ENCODE assay signal across 2 cellular contexts in the genomic region with DNA sequence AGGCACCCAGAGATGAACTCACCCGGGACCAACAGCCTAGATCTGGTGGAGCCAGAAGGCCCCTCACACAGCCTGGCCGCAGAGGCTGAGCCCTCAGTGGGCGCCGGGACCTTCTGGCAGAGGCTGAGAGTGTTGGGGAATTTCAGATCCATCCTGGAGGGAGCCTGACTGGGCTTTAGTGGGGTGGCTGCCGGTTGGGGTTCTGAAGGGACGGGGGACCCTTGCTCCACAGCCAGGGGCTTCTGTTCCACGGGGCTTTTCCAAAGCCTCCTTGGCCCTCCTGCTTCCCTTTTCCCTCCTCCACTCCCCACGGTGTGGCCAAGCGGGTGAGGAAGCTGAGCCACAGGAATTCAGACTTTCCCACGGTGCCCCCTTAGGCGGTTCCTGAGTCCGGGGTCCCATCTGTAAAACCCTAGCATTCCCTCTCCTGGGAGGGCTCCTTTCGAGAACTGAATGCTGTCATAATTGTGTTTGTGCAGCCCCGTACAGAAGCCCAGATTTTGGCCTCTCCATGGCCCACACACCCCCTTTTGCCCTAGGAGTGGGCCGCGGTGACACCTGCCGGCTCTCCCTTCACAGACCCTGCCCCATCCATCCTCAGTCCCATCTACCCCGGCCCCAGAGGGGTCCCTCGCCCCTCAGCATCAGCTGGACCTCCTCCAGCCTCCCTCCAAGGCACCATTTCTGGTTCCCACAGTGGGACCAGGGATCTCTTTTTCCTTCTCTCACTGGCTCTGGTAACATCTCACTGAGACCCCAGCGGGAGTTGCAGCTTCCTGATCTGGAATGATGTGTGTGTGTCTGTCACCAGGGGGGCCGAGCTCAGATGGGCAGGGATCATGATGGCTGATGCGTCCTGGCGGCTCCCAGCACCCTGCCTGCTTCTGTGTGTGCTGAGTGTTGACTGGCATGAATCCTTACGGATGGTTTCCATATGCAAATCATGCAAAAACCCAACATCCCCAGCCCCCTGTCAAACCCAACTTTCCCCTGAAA.
TF ChIP-seq lines count a peak whose summit lies in the region.

No MANE protein-coding gene starts in this region.

TF ChIP-seq in HEK293, 187 proteins besides CTCF, POLR2A, EP300 and RAD21:
- TF ChIP-seq ZIC2 (tag by site-specific recombination; IDR thresholded peaks at IDR 0.05), result 0 out of 2 replicates have a peak, but pooled peaks have one; percentile 28
- TF ChIP-seq ZNF391 (tag by site-specific recombination; IDR thresholded peaks at IDR 0.05; ENCODE audit: borderline replicate concordance, low read depth), result no peak

TF ChIP-seq in H1, 55 proteins besides CTCF, POLR2A, EP300 and RAD21:
- TF ChIP-seq, protein P1, sequence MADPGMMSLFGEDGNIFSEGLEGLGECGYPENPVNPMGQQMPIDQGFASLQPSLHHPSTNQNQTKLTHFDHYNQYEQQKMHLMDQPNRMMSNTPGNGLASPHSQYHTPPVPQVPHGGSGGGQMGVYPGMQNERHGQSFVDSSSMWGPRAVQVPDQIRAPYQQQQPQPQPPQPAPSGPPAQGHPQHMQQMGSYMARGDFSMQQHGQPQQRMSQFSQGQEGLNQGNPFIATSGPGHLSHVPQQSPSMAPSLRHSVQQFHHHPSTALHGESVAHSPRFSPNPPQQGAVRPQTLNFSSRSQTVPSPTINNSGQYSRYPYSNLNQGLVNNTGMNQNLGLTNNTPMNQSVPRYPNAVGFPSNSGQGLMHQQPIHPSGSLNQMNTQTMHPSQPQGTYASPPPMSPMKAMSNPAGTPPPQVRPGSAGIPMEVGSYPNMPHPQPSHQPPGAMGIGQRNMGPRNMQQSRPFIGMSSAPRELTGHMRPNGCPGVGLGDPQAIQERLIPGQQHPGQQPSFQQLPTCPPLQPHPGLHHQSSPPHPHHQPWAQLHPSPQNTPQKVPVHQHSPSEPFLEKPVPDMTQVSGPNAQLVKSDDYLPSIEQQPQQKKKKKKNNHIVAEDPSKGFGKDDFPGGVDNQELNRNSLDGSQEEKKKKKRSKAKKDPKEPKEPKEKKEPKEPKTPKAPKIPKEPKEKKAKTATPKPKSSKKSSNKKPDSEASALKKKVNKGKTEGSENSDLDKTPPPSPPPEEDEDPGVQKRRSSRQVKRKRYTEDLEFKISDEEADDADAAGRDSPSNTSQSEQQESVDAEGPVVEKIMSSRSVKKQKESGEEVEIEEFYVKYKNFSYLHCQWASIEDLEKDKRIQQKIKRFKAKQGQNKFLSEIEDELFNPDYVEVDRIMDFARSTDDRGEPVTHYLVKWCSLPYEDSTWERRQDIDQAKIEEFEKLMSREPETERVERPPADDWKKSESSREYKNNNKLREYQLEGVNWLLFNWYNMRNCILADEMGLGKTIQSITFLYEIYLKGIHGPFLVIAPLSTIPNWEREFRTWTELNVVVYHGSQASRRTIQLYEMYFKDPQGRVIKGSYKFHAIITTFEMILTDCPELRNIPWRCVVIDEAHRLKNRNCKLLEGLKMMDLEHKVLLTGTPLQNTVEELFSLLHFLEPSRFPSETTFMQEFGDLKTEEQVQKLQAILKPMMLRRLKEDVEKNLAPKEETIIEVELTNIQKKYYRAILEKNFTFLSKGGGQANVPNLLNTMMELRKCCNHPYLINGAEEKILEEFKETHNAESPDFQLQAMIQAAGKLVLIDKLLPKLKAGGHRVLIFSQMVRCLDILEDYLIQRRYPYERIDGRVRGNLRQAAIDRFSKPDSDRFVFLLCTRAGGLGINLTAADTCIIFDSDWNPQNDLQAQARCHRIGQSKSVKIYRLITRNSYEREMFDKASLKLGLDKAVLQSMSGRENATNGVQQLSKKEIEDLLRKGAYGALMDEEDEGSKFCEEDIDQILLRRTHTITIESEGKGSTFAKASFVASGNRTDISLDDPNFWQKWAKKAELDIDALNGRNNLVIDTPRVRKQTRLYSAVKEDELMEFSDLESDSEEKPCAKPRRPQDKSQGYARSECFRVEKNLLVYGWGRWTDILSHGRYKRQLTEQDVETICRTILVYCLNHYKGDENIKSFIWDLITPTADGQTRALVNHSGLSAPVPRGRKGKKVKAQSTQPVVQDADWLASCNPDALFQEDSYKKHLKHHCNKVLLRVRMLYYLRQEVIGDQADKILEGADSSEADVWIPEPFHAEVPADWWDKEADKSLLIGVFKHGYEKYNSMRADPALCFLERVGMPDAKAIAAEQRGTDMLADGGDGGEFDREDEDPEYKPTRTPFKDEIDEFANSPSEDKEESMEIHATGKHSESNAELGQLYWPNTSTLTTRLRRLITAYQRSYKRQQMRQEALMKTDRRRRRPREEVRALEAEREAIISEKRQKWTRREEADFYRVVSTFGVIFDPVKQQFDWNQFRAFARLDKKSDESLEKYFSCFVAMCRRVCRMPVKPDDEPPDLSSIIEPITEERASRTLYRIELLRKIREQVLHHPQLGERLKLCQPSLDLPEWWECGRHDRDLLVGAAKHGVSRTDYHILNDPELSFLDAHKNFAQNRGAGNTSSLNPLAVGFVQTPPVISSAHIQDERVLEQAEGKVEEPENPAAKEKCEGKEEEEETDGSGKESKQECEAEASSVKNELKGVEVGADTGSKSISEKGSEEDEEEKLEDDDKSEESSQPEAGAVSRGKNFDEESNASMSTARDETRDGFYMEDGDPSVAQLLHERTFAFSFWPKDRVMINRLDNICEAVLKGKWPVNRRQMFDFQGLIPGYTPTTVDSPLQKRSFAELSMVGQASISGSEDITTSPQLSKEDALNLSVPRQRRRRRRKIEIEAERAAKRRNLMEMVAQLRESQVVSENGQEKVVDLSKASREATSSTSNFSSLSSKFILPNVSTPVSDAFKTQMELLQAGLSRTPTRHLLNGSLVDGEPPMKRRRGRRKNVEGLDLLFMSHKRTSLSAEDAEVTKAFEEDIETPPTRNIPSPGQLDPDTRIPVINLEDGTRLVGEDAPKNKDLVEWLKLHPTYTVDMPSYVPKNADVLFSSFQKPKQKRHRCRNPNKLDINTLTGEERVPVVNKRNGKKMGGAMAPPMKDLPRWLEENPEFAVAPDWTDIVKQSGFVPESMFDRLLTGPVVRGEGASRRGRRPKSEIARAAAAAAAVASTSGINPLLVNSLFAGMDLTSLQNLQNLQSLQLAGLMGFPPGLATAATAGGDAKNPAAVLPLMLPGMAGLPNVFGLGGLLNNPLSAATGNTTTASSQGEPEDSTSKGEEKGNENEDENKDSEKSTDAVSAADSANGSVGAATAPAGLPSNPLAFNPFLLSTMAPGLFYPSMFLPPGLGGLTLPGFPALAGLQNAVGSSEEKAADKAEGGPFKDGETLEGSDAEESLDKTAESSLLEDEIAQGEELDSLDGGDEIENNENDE (IDR thresholded peaks at IDR 0.05; ENCODE audit: insufficient replicate concordance, low read length), result no peak
- TF ChIP-seq NANOG (IDR thresholded peaks at IDR 0.05; ENCODE audit: insufficient read depth, low read depth, low read length, poor library complexity, severe bottlenecking) (no peak), MAX (IDR thresholded peaks at IDR 0.05) (no peak), CBX5 (IDR thresholded peaks at IDR 0.05; ENCODE audit: low read depth, low read length) (no peak), SUZ12 (IDR thresholded peaks at IDR 0.05; ENCODE audit: low read length) (no peak), CHD1 (IDR thresholded peaks at IDR 0.05; ENCODE audit: low read depth, low read length) (no peak)
TF ChIP-seq in H1: peak in this region for 0.
